8 cellular contexts compared by ENCODE assay signal in genomic region chr9:2016411-2017208, GRCh38. TPM values are rescaled to one million over a fixed set of nuclear protein-coding genes. Genes with fewer than 3 reads are reported as not detected.
DNase-seq lines count a peak whose midpoint lies in the region; ATAC-seq and TF ChIP-seq lines count a peak whose summit lies in the region.

No MANE protein-coding gene starts in this region.

- ATAC-seq in activated naive CD4-positive, alpha-beta T cell treated with anti-CD3 and anti-CD28 coated beads, Interleukin-2, amount 50 U/mL, for 72 hours, result peak in 1 of 2 donors; percentile 2
- peak; percentile 66 for ATAC-seq in Right ventricle myocardium inferior
- peak; percentile 33 for ATAC-seq in thoracic aorta (ENCODE audit: insufficient number of reproducible peaks, low FRiP score, low read depth)

- intact Hi-C loops in Right ventricle myocardium inferior (cut with DNase I), result loop anchor here (5.0 to 10.0 kb wide), 4 partner anchors 36 to 828 kb away; partner anchors contain the start of gene PUM3

- peak overlapping the region; percentile 97 to 99 for H3K27ac Mint-ChIP-seq in activated naive CD4-positive, alpha-beta T cell treated with anti-CD3 and anti-CD28 coated beads, Interleukin-2, amount 50 U/mL, for 72 hours
- peak overlapping the region; percentile 96 for H3K27ac Mint-ChIP-seq in osteocyte (ENCODE audit: unreplicated experiment)

- TF ChIP-seq CTCF in osteocyte (IDR thresholded peaks at IDR 0.05) (no peak), thoracic aorta (IDR thresholded peaks at IDR 0.05) (no peak)

- H3K4me1 ChIP-seq in HUES48 (ENCODE audit: control insufficient read depth, insufficient read depth, low read length) (peaks cover 27% of the 10 kb centered on the region), thoracic aorta (ENCODE audit: control insufficient read depth in 1 of 2, low read depth in 2 of 2) (peaks cover 35 to 45% of the 10 kb centered on the region in 2 donors)

- no peaks in the 10 kb centered on the region for H3K9me3 Mint-ChIP-seq in activated naive CD4-positive, alpha-beta T cell treated with anti-CD3 and anti-CD28 coated beads, Interleukin-2, amount 50 U/mL, for 72 hours
- H3K9me3 Mint-ChIP-seq in osteocyte (ENCODE audit: unreplicated experiment), result no peaks in the 10 kb centered on the region

- DNase-seq in DMS53 (lab: John Stamatoyannopoulos, UW) (peak; percentile 70), SK-N-DZ (ENCODE audit: low spot score) (peak; percentile 8), Right ventricle myocardium inferior (ENCODE audit: missing footprints) (peak; percentile 88), osteocyte (ENCODE audit: extremely low spot score, unreplicated experiment) (peak; percentile 87), thoracic aorta (ENCODE audit: low spot score) (peak; percentile 39), cortex of kidney (lab: John Stamatoyannopoulos, UW) (no peak)
- DNase-seq in activated naive CD4-positive, alpha-beta T cell treated with anti-CD3 and anti-CD28 coated beads, Interleukin-2, amount 50 U/mL, for 72 hours (ENCODE audit: low spot score in 2 of 2), result peak in 1 of 2 donors; percentile 67

- peak overlapping the region; percentile 86 for H3K4me3 Mint-ChIP-seq in osteocyte (ENCODE audit: unreplicated experiment)

- H3K9me3 ChIP-seq in HUES48 (ENCODE audit: control insufficient read depth, insufficient read depth, low read length) (no peaks in the 10 kb centered on the region), thoracic aorta (no peaks in the 10 kb centered on the region)

- H3K36me3 ChIP-seq in HUES48 (ENCODE audit: control insufficient read depth, insufficient read depth, low read length), result no peaks in the 10 kb centered on the region
- H3K36me3 ChIP-seq in thoracic aorta, result no peaks in the 10 kb centered on the region

- H3K27me3 Mint-ChIP-seq in osteocyte (ENCODE audit: unreplicated experiment), result peaks cover 8% of the 10 kb centered on the region

- H3K27me3 ChIP-seq in HUES48 (ENCODE audit: control insufficient read depth, insufficient read depth, low read length) (peaks cover 67% of the 10 kb centered on the region), thoracic aorta (replicated peaks; ENCODE audit: insufficient read depth) (no peaks in the 10 kb centered on the region)

- H3K4me1 Mint-ChIP-seq in osteocyte (ENCODE audit: unreplicated experiment), result peaks cover 32% of the 10 kb centered on the region

- H3K36me3 Mint-ChIP-seq in activated naive CD4-positive, alpha-beta T cell treated with anti-CD3 and anti-CD28 coated beads, Interleukin-2, amount 50 U/mL, for 72 hours, result peaks cover 13 to 19% of the 10 kb centered on the region in 2 donors
- peaks cover under 1% of the 10 kb centered on the region for H3K36me3 Mint-ChIP-seq in osteocyte (ENCODE audit: unreplicated experiment)

- peak overlapping the region; percentile 94 for H3K4me3 ChIP-seq in HUES48 (ENCODE audit: low read depth, low read length)
- peak overlapping the region; percentile 94 for H3K4me3 ChIP-seq in thoracic aorta

- H3K27ac ChIP-seq in HUES48 (ENCODE audit: low read depth, low read length) (no peak overlapping the region), thoracic aorta (peak overlapping the region; percentile 96 to 99)

- H3K9ac ChIP-seq in HUES48 (ENCODE audit: low read depth, low read length), result no peak overlapping the region

RNA-seq across cellular contexts. Expression of gene SMARCA2, which starts 1.5 kb away (rescaled TPM):
- polyA plus RNA-seq in SK-N-DZ (2014; cell fraction: cytosol; rRNA removed), result 6.1 and 11.4 TPM in 2 replicates
- 5.9 and 20.2 TPM in 2 replicates for polyA plus RNA-seq in SK-N-DZ (2014; cell fraction: nucleus; rRNA removed)
- total RNA-seq in activated naive CD4-positive, alpha-beta T cell treated with anti-CD3 and anti-CD28 coated beads, Interleukin-2, amount 50 U/mL, for 72 hours, result 100 to 1,000 TPM; 103 to 137 TPM
- 98.4 TPM for total RNA-seq in Right ventricle myocardium inferior
- 110 and 115 TPM in 2 replicates for total RNA-seq in osteocyte
- total RNA-seq in thoracic aorta, result 100 to 1,000 TPM; 118 to 177 TPM
